Comparison of ENCODE assay signal across 9 cellular contexts in genomic region chr20:7094438-7094997, GRCh38.
A peak's percentile ranks its signal among the peaks of the same experiment; 100 is the strongest.
DNase-seq lines count a peak whose midpoint lies in the region; ATAC-seq, FAIRE-seq and TF ChIP-seq lines count a peak whose summit lies in the region.
"Had no signal": no experiment of that assay in that cellular context is flagged by ENCODE, and none has a peak within 500 bp of the region (broad histone marks: within the 10 kb centered on the region; RNA-seq: fewer than 3 reads in every experiment).

No MANE protein-coding gene starts in this region.

- DNase-seq in Daoy (ENCODE audit: low read depth) (peak; percentile 11), HFF-Myc (ENCODE audit: extremely low read depth, low read depth) (peak; percentile 10), NCI-H82 (lab: John Stamatoyannopoulos, UW) (peak; percentile 78), H1 (ENCODE audit: low read depth in 1 of 2, low spot score in 2 of 2) (peak in 1 of 2 experiments; percentile 63), pancreas (peak in 2 of 6 donors; percentile 20 to 28), DMS79 (lab: John Stamatoyannopoulos, UW) (no peak)
- DNase-seq in activated T-helper 2 cell treated with anti-CD3 and anti-CD28 coated beads, Interferon-gamma antibody, Interleukin-2, Interleukin-4, amounts not matched to agents 10 μg/mL and 5 μg/mL and 100 μg/mL, durations not matched to agents 14 hours and 24 hours and 36 hours (ENCODE audit: low spot score): no peak

- no peak overlapping the region for H2BK120ac ChIP-seq in H1 (replicated peaks; ENCODE audit: low read depth, low read length)

- peaks cover 13% of the 10 kb centered on the region for H3K9me3 Mint-ChIP-seq in activated T-helper 2 cell treated with anti-CD3 and anti-CD28 coated beads, Interferon-gamma antibody, Interleukin-2, Interleukin-4, amounts not matched to agents 10 μg/mL and 5 μg/mL and 100 μg/mL, durations not matched to agents 14 hours and 24 hours and 36 hours

- H3K27me3 ChIP-seq in H1 (replicated peaks in 1 of 4; ENCODE audit: control insufficient read depth in 3 of 4, extremely low read depth in 1 of 4, insufficient read depth in 3 of 4, low read length in 3 of 4) (no peaks in the 10 kb centered on the region), pancreas (no peaks in the 10 kb centered on the region)

- H3K36me3 Mint-ChIP-seq in activated T-helper 2 cell treated with anti-CD3 and anti-CD28 coated beads, Interferon-gamma antibody, Interleukin-2, Interleukin-4, amounts not matched to agents 10 μg/mL and 5 μg/mL and 100 μg/mL, durations not matched to agents 14 hours and 24 hours and 36 hours (ENCODE audit: low read depth): no peaks in the 10 kb centered on the region
- H3K36me3 Mint-ChIP-seq: memory B cell had no signal

- TF ChIP-seq POLR2A in H1 (IDR thresholded peaks at IDR 0.05; ENCODE audit: control extremely low read depth in 1 of 2, low read depth in 2 of 2, low read length in 2 of 2): no peak

- H3K9ac ChIP-seq in H1 (replicated peaks in 1 of 4; ENCODE audit: extremely low read depth in 1 of 4, low read depth in 3 of 4, low read length in 3 of 4): no peak overlapping the region

- no peak overlapping the region for H4K91ac ChIP-seq in H1 (replicated peaks; ENCODE audit: insufficient read length, low read length)

- no peaks in the 10 kb centered on the region; the same call in 1 of the 2 replicates for H3K23me2 ChIP-seq in H1 (ENCODE audit: low read depth, low read length)

- H4K5ac ChIP-seq in H1 (ENCODE audit: insufficient read length, low read depth, low read length): no peak overlapping the region

- no peak overlapping the region for H3K27ac Mint-ChIP-seq in activated T-helper 2 cell treated with anti-CD3 and anti-CD28 coated beads, Interferon-gamma antibody, Interleukin-2, Interleukin-4, amounts not matched to agents 10 μg/mL and 5 μg/mL and 100 μg/mL, durations not matched to agents 14 hours and 24 hours and 36 hours
- H3K27ac Mint-ChIP-seq: memory B cell had no signal

- H3K79me1 ChIP-seq in H1 (ENCODE audit: low read depth, low read length): no peaks in the 10 kb centered on the region

- intact Hi-C loops in pancreas (cut with DNase I): no loop called here
- intact Hi-C loops in activated T-helper 2 cell treated with anti-CD3 and anti-CD28 coated beads, Interferon-gamma antibody, Interleukin-2, Interleukin-4, amounts not matched to agents 10 μg/mL and 5 μg/mL and 100 μg/mL, durations not matched to agents 14 hours and 24 hours and 36 hours (cut with micrococcal nuclease): loop anchor here (10.0 kb wide), 1 partner anchor 330 kb away; the partner anchor contains the start of gene BMP2

- no peak overlapping the region for H2BK12ac ChIP-seq in H1 (ENCODE audit: low read depth, low read length)

- no peak overlapping the region for H2AK5ac ChIP-seq in H1 (ENCODE audit: low read depth, low read length)

- no peak overlapping the region for H3K4ac ChIP-seq in H1 (replicated peaks; ENCODE audit: insufficient read length, low read depth, low read length)

- H3K9me3 ChIP-seq in H1 (ENCODE audit: insufficient read depth in 2 of 2, low read depth in 1 of 2, low read length in 1 of 2) (no peaks in the 10 kb centered on the region), pancreas (no peaks in the 10 kb centered on the region)

- FAIRE-seq in H1 (lab: Jason Lieb, UNC) (peak; percentile 87), pancreas (lab: Jason Lieb, UNC) (no peak)

- H3K27me3 Mint-ChIP-seq in activated T-helper 2 cell treated with anti-CD3 and anti-CD28 coated beads, Interferon-gamma antibody, Interleukin-2, Interleukin-4, amounts not matched to agents 10 μg/mL and 5 μg/mL and 100 μg/mL, durations not matched to agents 14 hours and 24 hours and 36 hours (ENCODE audit: low read depth): no peaks in the 10 kb centered on the region
- H3K27me3 Mint-ChIP-seq: memory B cell had no signal

- no peak overlapping the region for H2BK5ac ChIP-seq in H1 (ENCODE audit: low read depth, low read length)

- peak; percentile 87 for TF ChIP-seq RAD21 in H1 (IDR thresholded peaks at IDR 0.05 in 1 of 2, conservative IDR thresholded peaks at IDR 0.05 in 1 of 2; ENCODE audit: low read depth in 2 of 2, low read length in 2 of 2)

- H2BK15ac ChIP-seq in H1 (ENCODE audit: low read length): no peak overlapping the region

- CTCF ChIA-PET in H1 (lab: Charles Lee; ENCODE audit: partially characterized antibody): interaction anchor here (0.6 to 5.9 kb wide), 21 partner anchors 8 to 840 kb away, joined by 3 to 28 read pairs (median 4); no protein-coding TSS in a partner anchor

- peak; percentile 74 for TF ChIP-seq CTCF in HFF-Myc (IDR thresholded peaks at IDR 0.05; ENCODE audit: low read depth, low read length, missing control alignments)
- peak; percentile 76 to 81 (median 80) for TF ChIP-seq CTCF in H1 (IDR thresholded peaks at IDR 0.05; ENCODE audit: control extremely low read depth in 1 of 3, insufficient read depth in 1 of 3, low read depth in 1 of 3, low read length in 3 of 3)
- TF ChIP-seq CTCF in pancreas (IDR thresholded peaks at IDR 0.05): peak in 3 of 4 donors; percentile 6 to 22 (median 22)

- no peak overlapping the region for H3K4me3 Mint-ChIP-seq in activated T-helper 2 cell treated with anti-CD3 and anti-CD28 coated beads, Interferon-gamma antibody, Interleukin-2, Interleukin-4, amounts not matched to agents 10 μg/mL and 5 μg/mL and 100 μg/mL, durations not matched to agents 14 hours and 24 hours and 36 hours (ENCODE audit: low read depth)
- H3K4me3 Mint-ChIP-seq: memory B cell had no signal

- no peak overlapping the region for H3K18ac ChIP-seq in H1 (ENCODE audit: extremely low read depth, low read length)

- peak in 1 of 4 donors; percentile 39 for ATAC-seq in pancreas
- no peak for ATAC-seq in GM19023 (IDR thresholded peaks at IDR 0.05; ENCODE audit: unreplicated experiment)

- peak overlapping the region; percentile 86; the same call in 1 of the 2 replicates for H2AFZ ChIP-seq in H1 (ENCODE audit: low read length)

- H2BK20ac ChIP-seq in H1 (ENCODE audit: low read length): no peak overlapping the region

- no peak overlapping the region for H3K56ac ChIP-seq in H1 (replicated peaks; ENCODE audit: insufficient read length, low read depth, low read length)

- H3K36me3 ChIP-seq in H1 (ENCODE audit: control insufficient read depth in 2 of 4, insufficient read depth in 4 of 4, low read length in 3 of 4): no peaks in the 10 kb centered on the region
- H3K36me3 ChIP-seq in pancreas: no peaks in the 10 kb centered on the region

- H3K4me3 ChIP-seq in HFF-Myc (replicated peaks; ENCODE audit: low read depth, low read length): no peak overlapping the region
- no peak overlapping the region for H3K4me3 ChIP-seq in H1 (ENCODE audit: extremely low read depth in 1 of 4, insufficient read depth in 2 of 4, low read depth in 3 of 4, low read length in 4 of 4)
- H3K4me3 ChIP-seq in pancreas: no peak overlapping the region

- no peak overlapping the region for H3K23ac ChIP-seq in H1 (ENCODE audit: insufficient read length)

- TF ChIP-seq EP300 in H1 (IDR thresholded peaks at IDR 0.05; ENCODE audit: borderline replicate concordance in 1 of 2, low read depth in 2 of 2, low read length in 2 of 2): no peak

- H3K27ac ChIP-seq in H1 (ENCODE audit: low read depth, low read length) (no peak overlapping the region), pancreas (no peak overlapping the region)

- POLR2A ChIA-PET in H1 (lab: Charles Lee; ENCODE audit: partially characterized antibody): no interaction called here

- no peaks in the 10 kb centered on the region for H3K4me1 ChIP-seq in H1 (replicated peaks in 1 of 4; ENCODE audit: control insufficient read depth in 3 of 4, insufficient read depth in 4 of 4, low read length in 3 of 4)
- no peaks in the 10 kb centered on the region for H3K4me1 ChIP-seq in pancreas

- no peak overlapping the region for H4K8ac ChIP-seq in H1 (ENCODE audit: extremely low read depth, insufficient read depth, low read length)

- 19% methylated on average over 7 of the region's 7 CpGs; no CpG with 5 or more reads in 1 of the 2 experiments for WGBS in H1 (ENCODE audit: extremely low coverage in 1 of 2, insufficient coverage in 1 of 2, insufficient read length in 1 of 2, insufficient replicate concordance in 2 of 2, low coverage in 1 of 2, low lambda C conversion rate in 2 of 2, missing lambda C conversion rate in 1 of 2), 2 experiments
- WGBS in pancreas, 2 donors: 22 to 23% methylated on average over 7 of the region's 7 CpGs

- no peaks in the 10 kb centered on the region for H3K4me1 Mint-ChIP-seq in activated T-helper 2 cell treated with anti-CD3 and anti-CD28 coated beads, Interferon-gamma antibody, Interleukin-2, Interleukin-4, amounts not matched to agents 10 μg/mL and 5 μg/mL and 100 μg/mL, durations not matched to agents 14 hours and 24 hours and 36 hours (ENCODE audit: low read depth)
- H3K4me1 Mint-ChIP-seq: memory B cell had no signal

- H3K4me2 ChIP-seq in H1 (ENCODE audit: insufficient read depth in 1 of 2, low read depth in 2 of 2, low read length in 2 of 2): no peak overlapping the region

- H3K14ac ChIP-seq in H1 (ENCODE audit: insufficient read length): no peak overlapping the region

- no peaks in the 10 kb centered on the region for H3K79me2 ChIP-seq in H1 (ENCODE audit: control insufficient read depth in 1 of 2, insufficient read depth in 2 of 2, low read length in 2 of 2)

- H4K20me1 ChIP-seq in H1 (replicated peaks in 1 of 2; ENCODE audit: control insufficient read depth in 1 of 2, insufficient read depth in 2 of 2, low read length in 2 of 2): no peaks in the 10 kb centered on the region

TF ChIP-seq in H1, 55 proteins besides CTCF, POLR2A, EP300 and RAD21:
- TF ChIP-seq NANOG (IDR thresholded peaks at IDR 0.05; ENCODE audit: insufficient read depth, low read depth, low read length, poor library complexity, severe bottlenecking): no peak
- no peak for TF ChIP-seq TEAD4 (IDR thresholded peaks at IDR 0.05; ENCODE audit: low read depth, low read length)
- TF ChIP-seq HDAC2 (IDR thresholded peaks at IDR 0.05; ENCODE audit: borderline replicate concordance in 1 of 2, low read depth in 2 of 2, low read length in 2 of 2): no peak
- no peak for TF ChIP-seq BACH1 (IDR thresholded peaks at IDR 0.05; ENCODE audit: low read length)
- TF ChIP-seq CHD2 (IDR thresholded peaks at IDR 0.05; ENCODE audit: low read length): no peak
- TF ChIP-seq TAF1 (IDR thresholded peaks at IDR 0.05; ENCODE audit: low read depth, low read length): no peak
- TF ChIP-seq ASH2L (IDR thresholded peaks at IDR 0.05; ENCODE audit: low read length): no peak
- no peak for TF ChIP-seq SIN3A (conservative IDR thresholded peaks at IDR 0.05 in 1 of 2, IDR thresholded peaks at IDR 0.05 in 1 of 2; ENCODE audit: low read depth in 1 of 2, low read length in 2 of 2)
- no peak for TF ChIP-seq SAP30 (IDR thresholded peaks at IDR 0.05; ENCODE audit: insufficient read depth, insufficient replicate concordance, low read length)
- TF ChIP-seq SP2 (IDR thresholded peaks at IDR 0.05; ENCODE audit: low read length): no peak
- no peak for TF ChIP-seq TBP (IDR thresholded peaks at IDR 0.05; ENCODE audit: low read depth, low read length)
- TF ChIP-seq SRF (IDR thresholded peaks at IDR 0.05; ENCODE audit: low read depth, low read length): no peak
- TF ChIP-seq HDAC6 (IDR thresholded peaks at IDR 0.05; ENCODE audit: low read depth, low read length): no peak
- no peak for TF ChIP-seq RFX5 (IDR thresholded peaks at IDR 0.05; ENCODE audit: borderline replicate concordance, low read depth, low read length)

Comparison
In these comparisons a context has a peak if more than half of its experiments do, and no peak if none do; other contexts are left out.
1. DNase-seq: peak in Daoy (single experiment), HFF-Myc (single experiment) and NCI-H82 (single experiment); none in DMS79 (single experiment) and activated T-helper 2 cell treated with anti-CD3 and anti-CD28 coated beads, Interferon-gamma antibody, Interleukin-2, Interleukin-4, amounts not matched to agents 10 μg/mL and 5 μg/mL and 100 μg/mL, durations not matched to agents 14 hours and 24 hours and 36 hours (single experiment).
2. CTCF ChIP-seq: peak in every context shown above with its lines; median percentile 80 in H1; 74 in HFF-Myc; 22 in pancreas.